In the genomic region with DNA sequence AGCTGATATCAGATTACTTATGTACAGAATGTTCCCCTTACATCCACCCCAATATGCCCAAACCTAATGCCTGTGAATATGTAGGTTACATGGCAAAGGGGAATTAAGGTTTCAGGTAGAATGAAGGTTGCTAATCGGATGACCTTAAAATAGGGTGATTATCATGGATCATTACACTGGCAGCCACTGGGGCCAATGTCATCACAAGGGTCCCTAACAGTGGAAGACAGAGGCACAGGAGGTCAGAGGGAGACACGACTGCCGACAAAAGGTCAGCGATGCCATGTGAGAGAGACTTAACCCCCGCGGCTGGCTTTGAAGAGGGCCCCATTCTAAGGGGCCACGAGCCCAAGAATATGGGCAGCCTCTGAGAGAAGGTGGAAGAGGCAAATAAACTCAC, we compare ENCODE assay signal across 21 cellular contexts.
DNase-seq lines count a peak whose midpoint lies in the region; ATAC-seq, FAIRE-seq and TF ChIP-seq lines count a peak whose summit lies in the region.
"Had no signal": no experiment of that assay in that cellular context is flagged by ENCODE, and none has a peak within 500 bp of the region (broad histone marks: within the 10 kb centered on the region; RNA-seq: fewer than 3 reads in every experiment).

No MANE protein-coding gene starts in this region.

- no peak for TF ChIP-seq RAD21 in HepG2 (CRISPR knock-in tag; IDR thresholded peaks at IDR 0.05)
- TF ChIP-seq RAD21 in liver (IDR thresholded peaks at IDR 0.05): no peak

- H3K36me3 ChIP-seq in HepG2 (replicated peaks in 1 of 2; ENCODE audit: control insufficient read depth in 1 of 2, insufficient read depth in 2 of 2, low read length in 2 of 2) (no peaks in the 10 kb centered on the region), right lobe of liver (no peaks in the 10 kb centered on the region), liver (ENCODE audit: control insufficient read depth in 4 of 4, insufficient read depth in 3 of 4, low read depth in 1 of 4, low read length in 3 of 4) (no peaks in the 10 kb centered on the region), sigmoid colon (no peaks in the 10 kb centered on the region)
- H3K36me3 ChIP-seq: BLaER1 had no signal

- TF ChIP-seq POLR2A in HepG2 (IDR thresholded peaks at IDR 0.05; ENCODE audit: insufficient read depth in 1 of 2, low read depth in 2 of 2, low read length in 2 of 2) (no peak), right lobe of liver (IDR thresholded peaks at IDR 0.05) (no peak), sigmoid colon (IDR thresholded peaks at IDR 0.05) (no peak)

- POLR2A ChIA-PET in HepG2 (lab: Yijun Ruan, JAX): no interaction called here

- H3K4me2 ChIP-seq in HepG2 (ENCODE audit: low read depth, low read length): peak overlapping the region; percentile 43

- H3K27ac ChIP-seq in HepG2 (ENCODE audit: extremely low read length, insufficient read depth, low read length): no peak overlapping the region
- H3K27ac ChIP-seq in right lobe of liver: no peak overlapping the region
- no peak overlapping the region for H3K27ac ChIP-seq in liver (ENCODE audit: low read depth in 1 of 2, low read length in 2 of 2)
- H3K27ac ChIP-seq in sigmoid colon: no peak overlapping the region
- H3K27ac ChIP-seq: BLaER1, C4-2B, GM23248 had no signal

- no peak for TF ChIP-seq CTCF in HepG2 (CRISPR knock-in tag; IDR thresholded peaks at IDR 0.05)
- TF ChIP-seq CTCF in right lobe of liver (IDR thresholded peaks at IDR 0.05): no peak
- TF ChIP-seq CTCF in liver (IDR thresholded peaks at IDR 0.05; ENCODE audit: low read depth, low read length, missing input control): no peak
- TF ChIP-seq CTCF in sigmoid colon (IDR thresholded peaks at IDR 0.05): no peak

- 6% methylated on average over 3 of the region's 7 CpGs for WGBS in HepG2 (ENCODE audit: low lambda C conversion rate)
- 77% methylated on average over 3 of the region's 7 CpGs for WGBS in right lobe of liver (ENCODE audit: insufficient coverage, low coverage, low lambda C conversion rate, missing lambda C conversion rate)
- WGBS in liver: 82% methylated on average over 7 of the region's 7 CpGs
- WGBS in sigmoid colon, 2 donors: 75 to 76% methylated on average over 7 of the region's 7 CpGs

- CTCF ChIA-PET in HepG2 (lab: Yijun Ruan, JAX; ENCODE audit: low intra/inter-chr PET ratio, low total read pairs): no interaction called here

- no peak for FAIRE-seq in HepG2 (lab: Jason Lieb, UNC)
- FAIRE-seq: A204.1, G401.6, GM12892, GM19239, H1 had no signal

- no TSS peak for BruUV-seq in HepG2 (replicated peaks; lab: Mats Ljungman, UMichigan)

- H3K9me3 ChIP-seq in HepG2 (ENCODE audit: low read length) (no peaks in the 10 kb centered on the region), right lobe of liver (no peaks in the 10 kb centered on the region), liver (ENCODE audit: control insufficient read depth in 4 of 4, low read length in 3 of 4) (no peaks in the 10 kb centered on the region), sigmoid colon (no peaks in the 10 kb centered on the region)
- H3K9me3 ChIP-seq: Caco-2 had no signal

- H3K79me2 ChIP-seq in HepG2 (ENCODE audit: insufficient read depth, low read length): no peaks in the 10 kb centered on the region

- intact Hi-C loops in HepG2 (cut with micrococcal nuclease; ENCODE audit: unreplicated experiment) (no loop called here), right lobe of liver (cut with DNase I) (no loop called here), sigmoid colon (cut with DNase I) (no loop called here)

- in situ Hi-C loops in HepG2 (cut with HindIII; ENCODE audit: extremely low pct_ligation_motif_present, low pct_unique_long_range_greater_than_20kb): no loop called here

- ATAC-seq in HepG2 (no peak; the same call in 2 of the 3 replicates), right lobe of liver (no peak), GM18498 (IDR thresholded peaks at IDR 0.05; ENCODE audit: unreplicated experiment) (no peak)
- ATAC-seq: CD8-positive, alpha-beta T cell had no signal

- no peaks in the 10 kb centered on the region for H4K20me1 ChIP-seq in HepG2 (ENCODE audit: insufficient read depth, low read length)
- H4K20me1 ChIP-seq: BLaER1 had no signal

- H3K4me1 ChIP-seq in HepG2 (ENCODE audit: insufficient read depth, low read length) (peaks cover 18% of the 10 kb centered on the region), right lobe of liver (no peaks in the 10 kb centered on the region), liver (ENCODE audit: control insufficient read depth in 4 of 4, insufficient read depth in 4 of 4, low read length in 3 of 4) (no peaks in the 10 kb centered on the region), sigmoid colon (no peaks in the 10 kb centered on the region)
- H3K4me1 ChIP-seq: Caco-2 had no signal

- peaks cover 0 to 5% of the 10 kb centered on the region in 2 experiments; a peak in 2 of 5 replicates for H3K27me3 ChIP-seq in HepG2 (ENCODE audit: control insufficient read depth in 1 of 2, insufficient read depth in 2 of 2, low read length in 2 of 2)
- H3K27me3 ChIP-seq in right lobe of liver: no peaks in the 10 kb centered on the region
- H3K27me3 ChIP-seq in liver (ENCODE audit: control insufficient read depth in 4 of 4, insufficient read depth in 4 of 4, low read length in 3 of 4): no peaks in the 10 kb centered on the region
- H3K27me3 ChIP-seq in sigmoid colon: peaks cover 0 to 31% (median 11%) of the 10 kb centered on the region in 3 donors
- H3K27me3 ChIP-seq: BLaER1 had no signal

- DNase-seq in HepG2 (ENCODE audit: low spot score) (no peak), right lobe of liver (no peak), sigmoid colon (peak; percentile 35), 8988T (no peak)
- DNase-seq: Caco-2; CD4-positive, CD25-positive, alpha-beta regulatory T cell; CD8-positive, alpha-beta T cell; DMS153; DND-41; GM23248; H7; HCEC 1CT had no signal

- H3K9ac ChIP-seq in HepG2 (ENCODE audit: insufficient read depth, low read depth, low read length) (no peak overlapping the region), liver (ENCODE audit: low read depth in 1 of 2, low read length in 2 of 2) (no peak overlapping the region)
- H3K9ac ChIP-seq: BLaER1, GM23248 had no signal

- TF ChIP-seq EP300 in HepG2 (IDR thresholded peaks at IDR 0.05; ENCODE audit: low read depth in 2 of 2, low read length in 2 of 2): no peak
- no peak for TF ChIP-seq EP300 in HepG2 (CRISPR knock-in tag; IDR thresholded peaks at IDR 0.05; ENCODE audit: borderline replicate concordance)
- no peak for TF ChIP-seq EP300 in sigmoid colon (IDR thresholded peaks at IDR 0.05)

- H2AFZ ChIP-seq in HepG2 (ENCODE audit: low read length): no peak overlapping the region
- H2AFZ ChIP-seq: GM23248 had no signal

- no peak overlapping the region for H3K4me3 ChIP-seq in HepG2 (replicated peaks in 1 of 3; ENCODE audit: insufficient read depth in 1 of 3, low read depth in 2 of 3, low read length in 3 of 3)
- no peak overlapping the region for H3K4me3 ChIP-seq in right lobe of liver
- no peak overlapping the region for H3K4me3 ChIP-seq in liver (ENCODE audit: low read depth in 1 of 3, low read length in 3 of 3)
- no peak overlapping the region for H3K4me3 ChIP-seq in sigmoid colon
- H3K4me3 ChIP-seq: BLaER1, GM23248 had no signal

TF ChIP-seq in HepG2, 621 proteins besides CTCF, POLR2A, EP300 and RAD21 (continues in another document):
- TF ChIP-seq RARA (CRISPR knock-in tag; IDR thresholded peaks at IDR 0.05): no peak
- TF ChIP-seq, protein P1, sequence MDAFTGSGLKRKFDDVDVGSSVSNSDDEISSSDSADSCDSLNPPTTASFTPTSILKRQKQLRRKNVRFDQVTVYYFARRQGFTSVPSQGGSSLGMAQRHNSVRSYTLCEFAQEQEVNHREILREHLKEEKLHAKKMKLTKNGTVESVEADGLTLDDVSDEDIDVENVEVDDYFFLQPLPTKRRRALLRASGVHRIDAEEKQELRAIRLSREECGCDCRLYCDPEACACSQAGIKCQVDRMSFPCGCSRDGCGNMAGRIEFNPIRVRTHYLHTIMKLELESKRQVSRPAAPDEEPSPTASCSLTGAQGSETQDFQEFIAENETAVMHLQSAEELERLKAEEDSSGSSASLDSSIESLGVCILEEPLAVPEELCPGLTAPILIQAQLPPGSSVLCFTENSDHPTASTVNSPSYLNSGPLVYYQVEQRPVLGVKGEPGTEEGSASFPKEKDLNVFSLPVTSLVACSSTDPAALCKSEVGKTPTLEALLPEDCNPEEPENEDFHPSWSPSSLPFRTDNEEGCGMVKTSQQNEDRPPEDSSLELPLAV (CRISPR knock-in tag; conservative IDR thresholded peaks at IDR 0.05; ENCODE audit: low read depth): no peak
- TF ChIP-seq SNAPC2 (CRISPR knock-in tag; IDR thresholded peaks at IDR 0.05): no peak
- TF ChIP-seq NR3C1 (CRISPR knock-in tag; IDR thresholded peaks at IDR 0.05): no peak
- no peak for TF ChIP-seq PAX8 (CRISPR knock-in tag; IDR thresholded peaks at IDR 0.05; ENCODE audit: borderline replicate concordance)
- TF ChIP-seq ZNF121 (CRISPR knock-in tag; IDR thresholded peaks at IDR 0.05): no peak

TF ChIP-seq in liver, 16 proteins besides CTCF, POLR2A, EP300 and RAD21 (continues in another document):
- TF ChIP-seq FOXA2 (IDR thresholded peaks at IDR 0.05): no peak
- peak; percentile 12 for TF ChIP-seq NR2F2 (IDR thresholded peaks at IDR 0.05)
- TF ChIP-seq, protein P2, sequence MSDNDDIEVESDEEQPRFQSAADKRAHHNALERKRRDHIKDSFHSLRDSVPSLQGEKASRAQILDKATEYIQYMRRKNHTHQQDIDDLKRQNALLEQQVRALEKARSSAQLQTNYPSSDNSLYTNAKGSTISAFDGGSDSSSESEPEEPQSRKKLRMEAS (IDR thresholded peaks at IDR 0.05): no peak
- TF ChIP-seq, protein P3, sequence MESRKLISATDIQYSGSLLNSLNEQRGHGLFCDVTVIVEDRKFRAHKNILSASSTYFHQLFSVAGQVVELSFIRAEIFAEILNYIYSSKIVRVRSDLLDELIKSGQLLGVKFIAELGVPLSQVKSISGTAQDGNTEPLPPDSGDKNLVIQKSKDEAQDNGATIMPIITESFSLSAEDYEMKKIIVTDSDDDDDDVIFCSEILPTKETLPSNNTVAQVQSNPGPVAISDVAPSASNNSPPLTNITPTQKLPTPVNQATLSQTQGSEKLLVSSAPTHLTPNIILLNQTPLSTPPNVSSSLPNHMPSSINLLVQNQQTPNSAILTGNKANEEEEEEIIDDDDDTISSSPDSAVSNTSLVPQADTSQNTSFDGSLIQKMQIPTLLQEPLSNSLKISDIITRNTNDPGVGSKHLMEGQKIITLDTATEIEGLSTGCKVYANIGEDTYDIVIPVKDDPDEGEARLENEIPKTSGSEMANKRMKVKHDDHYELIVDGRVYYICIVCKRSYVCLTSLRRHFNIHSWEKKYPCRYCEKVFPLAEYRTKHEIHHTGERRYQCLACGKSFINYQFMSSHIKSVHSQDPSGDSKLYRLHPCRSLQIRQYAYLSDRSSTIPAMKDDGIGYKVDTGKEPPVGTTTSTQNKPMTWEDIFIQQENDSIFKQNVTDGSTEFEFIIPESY (IDR thresholded peaks at IDR 0.05): no peak
- TF ChIP-seq GABPA (IDR thresholded peaks at IDR 0.05 in 1 of 2, conservative IDR thresholded peaks at IDR 0.05 in 1 of 2): no peak
